1 cellular context compared by ENCODE assay signal in genomic region chr17:75144816-75145511, GRCh38.
TF ChIP-seq lines count a peak whose summit lies in the region.

No MANE protein-coding gene starts in this region.

TF ChIP-seq in GM12878, 131 proteins besides CTCF, POLR2A, EP300 and RAD21:
- TF ChIP-seq JUND (IDR thresholded peaks at IDR 0.05; ENCODE audit: low read depth, low read length) (no peak), SIN3A (IDR thresholded peaks at IDR 0.05; ENCODE audit: low read depth, low read length) (no peak)
